In the genomic region with DNA sequence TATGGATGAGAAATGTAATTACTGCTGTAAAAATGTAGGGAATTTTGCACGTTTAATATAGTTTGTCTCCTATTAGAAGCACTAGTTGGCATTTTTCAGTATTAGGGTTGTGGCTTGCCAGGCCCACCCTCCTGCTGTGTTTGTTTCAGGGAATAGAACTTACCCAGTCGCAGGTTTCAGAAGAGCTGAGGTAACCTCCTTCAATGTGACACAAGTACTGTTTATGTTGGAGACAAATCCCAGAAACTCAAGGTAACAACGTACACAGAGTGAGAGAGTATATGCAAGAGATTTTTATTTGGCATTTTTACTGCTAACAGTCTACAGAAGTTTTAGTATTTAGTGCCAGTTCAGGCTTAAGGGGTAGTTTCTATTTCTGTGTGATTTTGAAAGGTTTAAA, we compare ENCODE assay signal across 19 cellular contexts.
DNase-seq lines count a peak whose midpoint lies in the region; ATAC-seq and TF ChIP-seq lines count a peak whose summit lies in the region.
"Had no signal": no experiment of that assay in that cellular context is flagged by ENCODE, and none has a peak within 500 bp of the region (broad histone marks: within the 10 kb centered on the region; RNA-seq: fewer than 3 reads in every experiment).

No MANE protein-coding gene starts in this region.

- no peaks in the 10 kb centered on the region for H3K27me3 Mint-ChIP-seq in neural progenitor cell (ENCODE audit: insufficient read depth, low read depth)
- H3K27me3 Mint-ChIP-seq: CD4-positive, CD25-positive, alpha-beta regulatory T cell; IgD-negative memory B cell; progenitor cell of endocrine pancreas; stimulated activated naive B cell treated with anti-CD40 and anti-IgM and Interleukin-4, amounts not matched to agents 10 μg/mL and 1 μg/mL and 100 μg/mL, for 72 hours had no signal

- H3K4me2 ChIP-seq in neural progenitor cell, result no peak overlapping the region

- H3F3A ChIP-seq in neural progenitor cell (ENCODE audit: low read depth), result no peaks in the 10 kb centered on the region

- H3K27me3 ChIP-seq in RWPE2 (ENCODE audit: insufficient read depth, poor library complexity, severe bottlenecking), result no peaks in the 10 kb centered on the region
- no peaks in the 10 kb centered on the region for H3K27me3 ChIP-seq in neural progenitor cell

- DNase-seq in Daoy (ENCODE audit: low read depth) (peak; percentile 44), RWPE2 (ENCODE audit: low spot score) (no peak), epithelial cell of prostate (ENCODE audit: low read depth, low spot score) (no peak), neural progenitor cell (ENCODE audit: low spot score) (no peak), globus pallidus (ENCODE audit: low spot score) (no peak), NCI-H446 (lab: John Stamatoyannopoulos, UW) (no peak), activated gamma-delta T cell (lab: John Stamatoyannopoulos, UW) (no peak)
- DNase-seq: activated CD8-positive, alpha-beta memory T cell treated with anti-CD3 and anti-CD28 coated beads for 24 hours; CD4-positive, CD25-positive, alpha-beta regulatory T cell; dermis blood vessel endothelial cell; heart right ventricle; NCI-H1105; NCI-H2171 treated with DMSO at 0.1 percent for 48 hours; stimulated activated naive B cell treated with anti-CD40 and anti-IgM and Interleukin-4, amounts not matched to agents 10 μg/mL and 1 μg/mL and 100 μg/mL, for 72 hours; WERI-Rb-1 had no signal

- no peak overlapping the region for H3K4me3 Mint-ChIP-seq in neural progenitor cell
- H3K4me3 Mint-ChIP-seq: CD4-positive, CD25-positive, alpha-beta regulatory T cell; IgD-negative memory B cell; stimulated activated naive B cell treated with anti-CD40 and anti-IgM and Interleukin-4, amounts not matched to agents 10 μg/mL and 1 μg/mL and 100 μg/mL, for 72 hours had no signal

- TF ChIP-seq CTCF in RWPE2 (IDR thresholded peaks at IDR 0.05; ENCODE audit: poor library complexity, severe bottlenecking), result no peak
- no peak for TF ChIP-seq CTCF in neural progenitor cell (IDR thresholded peaks at IDR 0.05)

- H3K9ac ChIP-seq in neural progenitor cell, result no peak overlapping the region

- H2AFZ ChIP-seq in neural progenitor cell (replicated peaks), result no peak overlapping the region

- H3K79me2 ChIP-seq in neural progenitor cell (ENCODE audit: low read depth), result no peaks in the 10 kb centered on the region

- H3K9me3 ChIP-seq in RWPE2 (ENCODE audit: severe bottlenecking) (peaks cover 8% of the 10 kb centered on the region), neural progenitor cell (ENCODE audit: low read depth) (peaks cover 4% of the 10 kb centered on the region)

- peaks cover 42% of the 10 kb centered on the region for H3K9me3 Mint-ChIP-seq in neural progenitor cell

- H3K4me1 Mint-ChIP-seq in neural progenitor cell, result peaks cover 7% of the 10 kb centered on the region
- H3K4me1 Mint-ChIP-seq: IgD-negative memory B cell; stimulated activated naive B cell treated with anti-CD40 and anti-IgM and Interleukin-4, amounts not matched to agents 10 μg/mL and 1 μg/mL and 100 μg/mL, for 72 hours had no signal

- peaks cover 19% of the 10 kb centered on the region for H3K36me3 Mint-ChIP-seq in neural progenitor cell

- H3K4me3 ChIP-seq in RWPE2 (ENCODE audit: severe bottlenecking) (no peak overlapping the region), neural progenitor cell (no peak overlapping the region)
- H3K4me3 ChIP-seq: heart right ventricle had no signal

- H3K27ac ChIP-seq in RWPE2 (ENCODE audit: poor library complexity, severe bottlenecking) (peak overlapping the region; percentile 41), epithelial cell of prostate (peak overlapping the region; percentile 63), neural progenitor cell (no peak overlapping the region)
- H3K27ac ChIP-seq: WERI-Rb-1 had no signal

- no peaks in the 10 kb centered on the region for H4K20me1 ChIP-seq in neural progenitor cell (ENCODE audit: low read depth)

- H3K27ac Mint-ChIP-seq in neural progenitor cell, result peak overlapping the region; percentile 5
- H3K27ac Mint-ChIP-seq: activated T-helper 2 cell treated with anti-CD3 and anti-CD28 coated beads, Interferon-gamma antibody, Interleukin-2, Interleukin-4, amounts not matched to agents 10 μg/mL and 5 μg/mL and 100 μg/mL, durations not matched to agents 14 hours and 24 hours and 36 hours; CD4-positive, CD25-positive, alpha-beta regulatory T cell; IgD-negative memory B cell; progenitor cell of endocrine pancreas; stimulated activated naive B cell treated with anti-CD40 and anti-IgM and Interleukin-4, amounts not matched to agents 10 μg/mL and 1 μg/mL and 100 μg/mL, for 72 hours had no signal

- H3K36me3 ChIP-seq in RWPE2 (ENCODE audit: low read depth) (no peaks in the 10 kb centered on the region), neural progenitor cell (no peaks in the 10 kb centered on the region)
- H3K36me3 ChIP-seq: heart right ventricle, WERI-Rb-1 had no signal

- peaks cover 10% of the 10 kb centered on the region for H3K4me1 ChIP-seq in RWPE2 (ENCODE audit: insufficient read depth, poor library complexity, severe bottlenecking)
- peaks cover 15% of the 10 kb centered on the region for H3K4me1 ChIP-seq in neural progenitor cell

- no peak for ATAC-seq in RWPE2 (ENCODE audit: low read depth)
- ATAC-seq in GM21381 (IDR thresholded peaks at IDR 0.05; ENCODE audit: unreplicated experiment), result no peak
- ATAC-seq: stimulated activated naive B cell treated with anti-CD40 and anti-IgM and Interleukin-4, amounts not matched to agents 10 μg/mL and 1 μg/mL and 100 μg/mL, for 72 hours had no signal
